Comparison of ENCODE assay signal across 1 cellular context in genomic region chr3:13791501-13792490, GRCh38.
TF ChIP-seq lines count a peak whose summit lies in the region.

No MANE protein-coding gene starts in this region.

TF ChIP-seq in GM23338, 12 proteins besides CTCF, POLR2A, EP300 and RAD21 (continued from another document):
- TF ChIP-seq ZNF462 (CRISPR knock-in tag; IDR thresholded peaks at IDR 0.05) (no peak), CREB1 (CRISPR knock-in tag; IDR thresholded peaks at IDR 0.05; ENCODE audit: low read depth) (no peak)
